14 cellular contexts compared by ENCODE assay signal in the genomic region with DNA sequence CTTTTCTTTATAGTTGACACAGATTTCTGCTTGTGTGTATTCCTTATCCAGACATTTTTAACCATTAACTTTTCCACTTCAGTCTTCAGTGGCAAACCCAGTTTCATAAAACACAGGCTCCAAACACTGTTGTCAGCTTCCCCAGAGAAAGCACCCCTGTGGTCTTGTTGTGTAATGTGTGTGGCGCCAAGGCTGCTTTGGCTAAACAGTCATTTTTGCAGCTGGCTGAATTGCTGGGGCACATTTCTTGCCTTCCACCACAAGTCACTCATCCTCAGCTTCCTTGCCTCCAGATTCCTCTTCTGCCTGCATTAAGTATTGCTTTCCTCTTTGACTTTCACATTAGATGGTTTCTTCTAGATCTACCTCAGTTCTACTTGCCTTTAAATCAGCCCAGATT. TPM values are rescaled to one million over a fixed set of nuclear protein-coding genes. Genes with fewer than 3 reads are reported as not detected.
DNase-seq lines count a peak whose midpoint lies in the region; ATAC-seq and TF ChIP-seq lines count a peak whose summit lies in the region.
"Had no signal": no experiment of that assay in that cellular context is flagged by ENCODE, and none has a peak within 500 bp of the region (broad histone marks: within the 10 kb centered on the region; RNA-seq: fewer than 3 reads in every experiment).

No MANE protein-coding gene starts in this region.

- H4K20me1 ChIP-seq in mammary epithelial cell (ENCODE audit: insufficient read depth, low read length) (no peaks in the 10 kb centered on the region), hepatocyte (ENCODE audit: insufficient read depth, poor library complexity, severe bottlenecking) (no peaks in the 10 kb centered on the region)

- H3K4me3 ChIP-seq in mammary epithelial cell (replicated peaks in 1 of 3; ENCODE audit: insufficient read depth in 1 of 3, low read depth in 2 of 3, low read length in 3 of 3), result no peak overlapping the region
- H3K4me3 ChIP-seq in astrocyte of the cerebellum (ENCODE audit: low read depth, low read length), result no peak overlapping the region
- no peak overlapping the region for H3K4me3 ChIP-seq in hepatocyte
- H3K4me3 ChIP-seq: HAP-1 had no signal

- DNase-seq in MCF 10A (ENCODE audit: unreplicated experiment) (no peak), mammary epithelial cell (no peak), astrocyte of the cerebellum (ENCODE audit: low read depth) (peak; percentile 62), hepatocyte (ENCODE audit: low spot score) (no peak), type B pancreatic cell (ENCODE audit: extremely low spot score, unreplicated experiment) (no peak), RWPE1 (ENCODE audit: low spot score) (no peak)
- DNase-seq in activated CD4-positive, alpha-beta T cell treated with anti-CD3 and anti-CD28 coated beads for 1 hour, result no peak
- DNase-seq: activated CD4-positive, alpha-beta T cell treated with anti-CD3 and anti-CD28 coated beads for 36 hours; activated naive CD4-positive, alpha-beta T cell treated with anti-CD3 and anti-CD28 coated beads for 36 hours; kidney glomerular epithelial cell; NCI-H1930 had no signal

- no peaks in the 10 kb centered on the region for H3K27me3 Mint-ChIP-seq in MCF 10A (ENCODE audit: insufficient read depth, unreplicated experiment)
- H3K27me3 Mint-ChIP-seq in type B pancreatic cell, result no peaks in the 10 kb centered on the region
- H3K27me3 Mint-ChIP-seq: activated CD4-positive, alpha-beta T cell treated with anti-CD3 and anti-CD28 coated beads for 36 hours had no signal

- BruUV-seq in MCF 10A (replicated peaks; lab: Mats Ljungman, UMichigan) (no TSS peak), mammary epithelial cell (replicated peaks; lab: Mats Ljungman, UMichigan) (no TSS peak)

- CTCF ChIA-PET in MCF 10A (lab: Yijun Ruan, JAX), result interaction anchor here (0.6 kb wide), 1 partner anchor 11 kb away, joined by 4 read pairs; no protein-coding TSS in a partner anchor
- CTCF ChIA-PET in mammary epithelial cell (lab: Charles Lee; ENCODE audit: low non-redundant PET), result no interaction called here
- CTCF ChIA-PET in RWPE1 (lab: Yijun Ruan, JAX), result no interaction called here

- peaks cover 12% of the 10 kb centered on the region for H3K4me1 Mint-ChIP-seq in MCF 10A (ENCODE audit: insufficient read depth, unreplicated experiment)
- H3K4me1 Mint-ChIP-seq in type B pancreatic cell (ENCODE audit: unreplicated experiment), result peaks cover 5% of the 10 kb centered on the region
- H3K4me1 Mint-ChIP-seq: activated CD4-positive, alpha-beta T cell treated with anti-CD3 and anti-CD28 coated beads for 36 hours had no signal

- H2AFZ ChIP-seq in mammary epithelial cell (ENCODE audit: low read depth, low read length) (no peak overlapping the region), hepatocyte (no peak overlapping the region)

- H3K9me3 ChIP-seq in mammary epithelial cell (replicated peaks; ENCODE audit: insufficient read depth, low read length), result no peaks in the 10 kb centered on the region
- no peaks in the 10 kb centered on the region for H3K9me3 ChIP-seq in hepatocyte (ENCODE audit: low read depth)
- H3K9me3 ChIP-seq: HAP-1 had no signal

- H3K79me2 ChIP-seq in mammary epithelial cell (ENCODE audit: insufficient read depth, low read length) (no peaks in the 10 kb centered on the region), hepatocyte (peaks cover 2% of the 10 kb centered on the region)

- no peak overlapping the region for H3K27ac ChIP-seq in mammary epithelial cell (ENCODE audit: insufficient read depth, low read depth, low read length)
- peak overlapping the region; percentile 12 for H3K27ac ChIP-seq in hepatocyte
- H3K27ac ChIP-seq in RWPE1, result no peak overlapping the region

- H3K9ac ChIP-seq in mammary epithelial cell (ENCODE audit: insufficient read depth, low read length), result no peak overlapping the region

- ATAC-seq in HG02678 (IDR thresholded peaks at IDR 0.05; ENCODE audit: unreplicated experiment), result no peak
- ATAC-seq: activated CD4-positive, alpha-beta T cell treated with anti-CD3 and anti-CD28 coated beads for 36 hours had no signal

- H3K9me2 ChIP-seq in hepatocyte (replicated peaks; ENCODE audit: insufficient read depth), result no peaks in the 10 kb centered on the region

- POLR2A ChIA-PET in MCF 10A (lab: Yijun Ruan, JAX), result interaction anchor here (0.6 to 1.7 kb wide), 7 partner anchors 11 to 187 kb away, joined by 3 to 11 read pairs (median 3); a partner anchor contains a TSS
- POLR2A ChIA-PET in RWPE1 (lab: Yijun Ruan, JAX; ENCODE audit: low non-redundant PET), result no interaction called here

- dilution Hi-C loops in mammary epithelial cell (cut with HindIII; ENCODE audit: low sequenced_read_pairs), result loop anchor here (5.0 kb wide), 1 partner anchor 38 kb away; no protein-coding TSS in a partner anchor

- no peaks in the 10 kb centered on the region for H3K27me3 ChIP-seq in mammary epithelial cell (ENCODE audit: insufficient read depth, low read length)
- no peaks in the 10 kb centered on the region for H3K27me3 ChIP-seq in hepatocyte

- H3K9me3 Mint-ChIP-seq in MCF 10A (ENCODE audit: unreplicated experiment) (no peaks in the 10 kb centered on the region), type B pancreatic cell (no peaks in the 10 kb centered on the region)
- H3K9me3 Mint-ChIP-seq: activated naive CD4-positive, alpha-beta T cell treated with anti-CD3 and anti-CD28 coated beads for 36 hours had no signal

- TF ChIP-seq CTCF in MCF 10A (IDR thresholded peaks at IDR 0.05; ENCODE audit: unreplicated experiment), result no peak
- TF ChIP-seq CTCF in mammary epithelial cell (conservative IDR thresholded peaks at IDR 0.05 in 1 of 2, IDR thresholded peaks at IDR 0.05 in 1 of 2; ENCODE audit: extremely low read depth in 1 of 2, insufficient read depth in 1 of 2, low read depth in 1 of 2, low read length in 2 of 2), result no peak
- no peak for TF ChIP-seq CTCF in astrocyte of the cerebellum (IDR thresholded peaks at IDR 0.05; ENCODE audit: low read depth, low read length, missing control alignments)
- no peak for TF ChIP-seq CTCF in hepatocyte (IDR thresholded peaks at IDR 0.05; ENCODE audit: poor library complexity)
- no peak for TF ChIP-seq CTCF in type B pancreatic cell (conservative IDR thresholded peaks at IDR 0.05)
- no peak for TF ChIP-seq CTCF in RWPE1 (conservative IDR thresholded peaks at IDR 0.05; ENCODE audit: low read depth)

- in situ Hi-C loops in mammary epithelial cell (cut with MboI; ENCODE audit: low sequenced_read_pairs in 2 of 2), result no loop called here
- in situ Hi-C loops in astrocyte of the cerebellum (cut with HindIII; ENCODE audit: low sequenced_read_pairs), result no loop called here

- H3K4me2 ChIP-seq in mammary epithelial cell (ENCODE audit: insufficient read depth, low read depth, low read length), result no peak overlapping the region
- peak overlapping the region; percentile 36 for H3K4me2 ChIP-seq in hepatocyte

- no peak overlapping the region for H3K4me3 Mint-ChIP-seq in MCF 10A (ENCODE audit: unreplicated experiment)
- H3K4me3 Mint-ChIP-seq in type B pancreatic cell, result no peak overlapping the region
- H3K4me3 Mint-ChIP-seq: activated CD4-positive, alpha-beta T cell treated with anti-CD3 and anti-CD28 coated beads for 36 hours; activated naive CD4-positive, alpha-beta T cell treated with anti-CD3 and anti-CD28 coated beads for 36 hours had no signal

- 100% methylated on average over 1 of the region's 1 CpG for WGBS in mammary epithelial cell (ENCODE audit: low coverage, missing lambda C conversion rate)
- 78% methylated on average over 1 of the region's 1 CpG for WGBS in hepatocyte (ENCODE audit: low lambda C conversion rate, missing lambda C conversion rate)

- H3K36me3 Mint-ChIP-seq in MCF 10A (ENCODE audit: insufficient read depth, unreplicated experiment) (peaks cover 85% of the 10 kb centered on the region), type B pancreatic cell (peaks cover 22% of the 10 kb centered on the region)

- H3K27ac Mint-ChIP-seq in MCF 10A (ENCODE audit: low read depth, unreplicated experiment), result peak overlapping the region; percentile 70
- peak overlapping the region; percentile 47 for H3K27ac Mint-ChIP-seq in type B pancreatic cell
- H3K27ac Mint-ChIP-seq: activated CD4-positive, alpha-beta T cell treated with anti-CD3 and anti-CD28 coated beads for 36 hours; activated naive CD4-positive, alpha-beta T cell treated with anti-CD3 and anti-CD28 coated beads for 36 hours had no signal

- peaks cover 27% of the 10 kb centered on the region for H3K36me3 ChIP-seq in mammary epithelial cell (ENCODE audit: insufficient read depth, low read length)
- H3K36me3 ChIP-seq in hepatocyte (replicated peaks; ENCODE audit: insufficient read depth, low read depth), result peaks cover 4% of the 10 kb centered on the region

- H3K4me1 ChIP-seq in mammary epithelial cell (ENCODE audit: insufficient read depth, low read length), result peaks cover 10% of the 10 kb centered on the region
- peaks cover 14% of the 10 kb centered on the region for H3K4me1 ChIP-seq in hepatocyte (ENCODE audit: insufficient read depth)
- H3K4me1 ChIP-seq: HAP-1 had no signal

- intact Hi-C loops in MCF 10A (cut with micrococcal nuclease), result no loop called here
- intact Hi-C loops in mammary epithelial cell (cut with micrococcal nuclease), result no loop called here

RNA-seq across cellular contexts. Expression of a gene that starts 40.5 kb away (rescaled TPM):
- total RNA-seq in MCF 10A (2022), result 61.0 and 63.6 TPM in 2 replicates
- total RNA-seq in mammary epithelial cell, result 100 to 1,000 TPM in 1 of 2 donors, 10 to 100 TPM in 1; 57.2 to 123 TPM
- 25.5 TPM for polyA plus RNA-seq in mammary epithelial cell
- polyA minus RNA-seq in mammary epithelial cell, result 162 TPM
- 19.6 and 23.4 TPM in 2 replicates for total RNA-seq in hepatocyte
- polyA plus RNA-seq in hepatocyte, result 56.0 and 62.8 TPM in 2 replicates
- total RNA-seq in type B pancreatic cell (ENCODE audit: low replicate concordance), result 58.2 and 80.8 TPM in 2 replicates

RNA-seq across cellular contexts. Expression of a gene that starts 40.9 kb away (rescaled TPM):
- 14.5 and 15.3 TPM in 2 replicates for total RNA-seq in MCF 10A (2022)
- total RNA-seq in mammary epithelial cell, result 10 to 100 TPM; 12.6 to 15.2 TPM
- polyA plus RNA-seq in mammary epithelial cell, result 7.2 TPM
- polyA minus RNA-seq in mammary epithelial cell, result 5.7 TPM
- total RNA-seq in hepatocyte, result 7.8 and 10.4 TPM in 2 replicates
- polyA plus RNA-seq in hepatocyte, result 10.7 and 13.6 TPM in 2 replicates
- 14.9 and 16.1 TPM in 2 replicates for total RNA-seq in type B pancreatic cell (ENCODE audit: low replicate concordance)

RNA-seq across cellular contexts. Expression of a gene that starts 42.6 kb away (rescaled TPM):
- total RNA-seq in MCF 10A (2022) (75.1 and 91.7 TPM in 2 replicates), mammary epithelial cell (10 to 100 TPM; 52.8 to 58.9 TPM), hepatocyte (60.8 and 89.6 TPM in 2 replicates), type B pancreatic cell (ENCODE audit: low replicate concordance) (67.3 and 67.7 TPM in 2 replicates)
- polyA plus RNA-seq in mammary epithelial cell (39.0 TPM), hepatocyte (50.9 and 54.9 TPM in 2 replicates)
- 234 TPM for polyA minus RNA-seq in mammary epithelial cell

RNA-seq across cellular contexts. Expression of a gene that starts 42.9 kb away (rescaled TPM):
- total RNA-seq in MCF 10A (2022) (6.8 and 8.5 TPM in 2 replicates), mammary epithelial cell (1 to 10 TPM; 5.8 to 6.8 TPM), hepatocyte (4.5 and 6.5 TPM in 2 replicates), type B pancreatic cell (ENCODE audit: low replicate concordance) (8.5 and 8.7 TPM in 2 replicates)
- polyA plus RNA-seq in mammary epithelial cell (4.4 TPM), hepatocyte (3.7 and 4.4 TPM in 2 replicates)
- 7.1 TPM for polyA minus RNA-seq in mammary epithelial cell

RNA-seq across cellular contexts. Expression of a gene that starts 59.1 kb away (rescaled TPM):
- total RNA-seq in MCF 10A (2022) (not detected in 2 replicates), mammary epithelial cell (not detected), hepatocyte (79.7 and 85.9 TPM in 2 replicates), type B pancreatic cell (ENCODE audit: low replicate concordance) (9.5 and 12.1 TPM in 2 replicates)
- polyA plus RNA-seq in mammary epithelial cell (0.03 TPM), hepatocyte (96.2 and 111 TPM in 2 replicates)
- polyA minus RNA-seq in mammary epithelial cell, result not detected
- total RNA-seq: activated CD4-positive, alpha-beta T cell treated with anti-CD3 and anti-CD28 coated beads for 36 hours; activated naive CD4-positive, alpha-beta T cell treated with anti-CD3 and anti-CD28 coated beads for 36 hours; pulmonary artery endothelial cell had no signal
